In genomic region chr7:102671311-102671959, GRCh38 we compare ENCODE assay signal across 8 cellular contexts. TPM values are rescaled to one million over a fixed set of nuclear protein-coding genes. Genes with fewer than 3 reads are reported as not detected.
DNase-seq lines count a peak whose midpoint lies in the region; ATAC-seq and TF ChIP-seq lines count a peak whose summit lies in the region.
"Not testable (repeated sequence)": the region's sequence is repeated elsewhere in the genome, so short reads cannot be mapped to it uniquely, and the experiment has no call there.

Gene POLR2J2 (minus strand): TSS chr7:102671663. CDS start chr7:102671601, 62 bp downstream.

- H3K4me1 ChIP-seq in OCI-LY7 (ENCODE audit: insufficient read depth, low read length, poor library complexity, severe bottlenecking); adipocyte (ENCODE audit: control insufficient read depth, insufficient read depth, low read length): not testable (repeated sequence)

- not testable (repeated sequence) for H3K36me3 ChIP-seq in OCI-LY7 (ENCODE audit: insufficient read depth, low read length); adipocyte (ENCODE audit: control insufficient read depth, insufficient read depth, low read length, severe bottlenecking)

- POLR2A ChIA-PET in OCI-LY7 (lab: Charles Lee) = not testable (repeated sequence)

- not testable (repeated sequence) for H4K20me1 ChIP-seq in OCI-LY7 (ENCODE audit: insufficient read depth, low read length)

- TF ChIP-seq CTCF in GM12875 (IDR thresholded peaks at IDR 0.05; ENCODE audit: borderline replicate concordance, insufficient read depth, low read depth, low read length); OCI-LY7 (conservative IDR thresholded peaks at IDR 0.05; ENCODE audit: low read length); foreskin fibroblast (IDR thresholded peaks at IDR 0.05; ENCODE audit: low read depth, low read length); nephron progenitor cell (IDR thresholded peaks at IDR 0.05): not testable (repeated sequence)

- H3K27ac ChIP-seq in OCI-LY7 (ENCODE audit: low read depth, low read length, poor library complexity, severe bottlenecking) = not testable (repeated sequence)

- H2AFZ ChIP-seq in OCI-LY7 (ENCODE audit: low read length) = not testable (repeated sequence)

- not testable (repeated sequence) for DNase-seq in OCI-LY7 (ENCODE audit: low spot score)
- DNase-seq in adipocyte (ENCODE audit: low read depth) = peak; percentile 76
- DNase-seq in foreskin fibroblast = peak; percentile 6 to 52
- DNase-seq in nephron progenitor cell = peak; percentile 91
- peak; percentile 79 for DNase-seq in ureter (ENCODE audit: low spot score)

- H3K9ac ChIP-seq in adipocyte (ENCODE audit: low read length) = not testable (repeated sequence)

- not testable (repeated sequence) for H3K9me2 ChIP-seq in OCI-LY7 (ENCODE audit: insufficient read depth, low read length)

- H3K9me3 Mint-ChIP-seq in nephron progenitor cell = not testable (repeated sequence)

- H3K27me3 ChIP-seq in adipocyte (replicated peaks; ENCODE audit: control insufficient read depth, insufficient read depth, low read length) = not testable (repeated sequence)

- not testable (repeated sequence) for H3K36me3 Mint-ChIP-seq in nephron progenitor cell (ENCODE audit: low read depth)

- not testable (repeated sequence) for H3K9me3 ChIP-seq in OCI-LY7 (ENCODE audit: low read length); adipocyte (ENCODE audit: control insufficient read depth, low read length)

- CTCF ChIA-PET in OCI-LY7 (lab: Charles Lee; ENCODE audit: unreplicated experiment) = not testable (repeated sequence)

- H3K27ac Mint-ChIP-seq in nephron progenitor cell = not testable (repeated sequence)

- intact Hi-C loops in OCI-LY7 (cut with micrococcal nuclease; ENCODE audit: unreplicated experiment) = not testable (repeated sequence)

- H3K27me3 Mint-ChIP-seq in nephron progenitor cell (ENCODE audit: low read depth, poor library complexity) = not testable (repeated sequence)

- BruUV-seq in OCI-LY7 (replicated peaks; lab: Mats Ljungman, UMichigan) = not testable (repeated sequence)

- ATAC-seq in GM21390 (IDR thresholded peaks at IDR 0.05; ENCODE audit: unreplicated experiment) (peak; percentile 45), HG03095 (IDR thresholded peaks at IDR 0.05; ENCODE audit: unreplicated experiment) (peak; percentile 84)

- peak within 1 kb of the TSS; percentile 39 for H3K4me3 ChIP-seq in GM12875 (ENCODE audit: low read depth, low read length)
- H3K4me3 ChIP-seq in OCI-LY7 (ENCODE audit: low read depth, low read length, poor library complexity, severe bottlenecking) = peak within 1 kb of the TSS; percentile 53
- not testable (repeated sequence) for H3K4me3 ChIP-seq in adipocyte (ENCODE audit: low read length)
- peak within 1 kb of the TSS; percentile 52 to 60 for H3K4me3 ChIP-seq in foreskin fibroblast (ENCODE audit: low read depth in 1 of 2, low read length in 2 of 2)

- H3K4me2 ChIP-seq in OCI-LY7 (ENCODE audit: low read length) = not testable (repeated sequence)

- H3K4me1 Mint-ChIP-seq in nephron progenitor cell = not testable (repeated sequence)

- peak within 1 kb of the TSS; percentile 79 for H3K4me3 Mint-ChIP-seq in nephron progenitor cell

- not testable (repeated sequence) for H3K79me2 ChIP-seq in OCI-LY7 (ENCODE audit: insufficient read depth, low read depth, low read length)

RNA-seq across cellular contexts. Expression of gene POLR2J2, which starts in this region (rescaled TPM):
- 2.5 and 5.4 TPM in 2 replicates for total RNA-seq in OCI-LY7 (2014; rRNA removed; shearing (Covaris generic))
- total RNA-seq in OCI-LY7 (2022) (11.8 and 16.2 TPM in 2 replicates), ureter (17.3 TPM)
